ENCODE assay signal across 8 cellular contexts in the genomic region with DNA sequence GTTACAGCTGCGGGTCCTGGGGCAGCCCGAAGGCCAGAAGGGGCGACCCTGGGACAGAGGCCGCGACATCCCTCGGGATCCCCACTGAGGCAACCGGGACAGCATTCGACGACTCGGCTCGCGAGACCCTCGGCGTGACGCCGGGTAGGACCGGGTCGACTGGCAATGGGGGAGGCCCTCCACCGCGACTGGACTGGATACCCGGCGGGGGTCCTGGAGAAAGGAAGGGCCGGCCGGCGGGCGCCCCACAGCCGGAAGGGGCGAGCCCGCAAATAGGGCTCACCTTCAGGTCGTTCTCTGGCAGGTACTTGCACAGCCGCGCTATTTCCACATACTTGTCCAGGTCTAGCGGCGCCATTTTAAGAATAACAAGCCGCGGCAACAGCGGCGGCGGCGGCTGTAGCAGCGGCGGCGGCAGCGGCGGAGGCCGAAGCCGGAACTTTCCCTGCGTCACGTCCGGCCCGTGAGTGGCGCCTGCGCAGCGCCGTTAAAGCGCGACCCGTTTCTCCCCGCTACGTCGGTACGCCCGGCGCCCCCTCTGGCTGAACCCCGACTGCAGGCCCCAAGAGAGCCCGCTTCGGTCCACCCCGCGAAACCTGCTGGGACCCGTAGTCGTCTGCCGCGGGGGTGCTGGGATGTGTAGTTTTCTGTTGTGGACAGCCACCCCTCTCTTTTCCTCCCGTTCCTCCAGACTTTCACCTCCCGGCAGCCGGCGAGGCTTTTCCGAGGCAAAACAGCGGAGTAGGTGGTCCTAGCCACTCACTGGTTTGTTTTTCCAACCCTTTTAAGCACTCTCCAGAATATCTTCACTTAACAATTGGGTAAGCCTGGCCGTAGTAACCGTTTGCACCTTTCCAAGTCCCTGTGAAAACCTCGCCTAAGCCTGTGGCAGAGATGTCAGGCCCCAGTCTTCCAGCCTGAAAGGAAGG. TPM values are rescaled to one million over a fixed set of nuclear protein-coding genes. Genes with fewer than 3 reads are reported as not detected.
DNase-seq lines count a peak whose midpoint lies in the region; TF ChIP-seq lines count a peak whose summit lies in the region.

Gene PPP6C (minus strand): TSS at position 443 of the 929 bp plus-strand sequence. CDS start 85 bp downstream, at position 358.

- no peaks in the 10 kb centered on the region for H3K4me1 ChIP-seq in H9 (ENCODE audit: insufficient read depth, low read length)
- peaks cover 8% of the 10 kb centered on the region for H3K4me1 ChIP-seq in stomach smooth muscle (ENCODE audit: control insufficient read depth, insufficient read depth, low read length)

- H3K27ac ChIP-seq in H9 (ENCODE audit: insufficient read length, low read depth, low read length) (peak within 1 kb of the TSS; percentile 18), stomach smooth muscle (ENCODE audit: low read length) (peak within 1 kb of the TSS; percentile 94)

- no peaks in the 10 kb centered on the region for H4K20me1 ChIP-seq in H9 (ENCODE audit: control insufficient read depth, insufficient read depth, insufficient read length)

- H2BK5ac ChIP-seq in H9 (ENCODE audit: insufficient read length, low read length), result no peak within 1 kb of the TSS

- H3K4me3 Mint-ChIP-seq in H9 (peak within 1 kb of the TSS; percentile 93 to 97), neural crest cell (peak within 1 kb of the TSS; percentile 99)

- TF ChIP-seq CTCF in H9 (conservative IDR thresholded peaks at IDR 0.05) (peak; percentile 72), fibroblast of villous mesenchyme (IDR thresholded peaks at IDR 0.05; ENCODE audit: insufficient read depth, low read depth, low read length) (peak; percentile 55), neural crest cell (conservative IDR thresholded peaks at IDR 0.05) (peak; percentile 62)

- H3K36me3 Mint-ChIP-seq in H9 (ENCODE audit: insufficient read depth in 1 of 3, low read depth in 3 of 3) (peaks cover 0 to 2% (median 2%) of the 10 kb centered on the region in 3 experiments; a peak in 3 of 7 replicates), neural crest cell (ENCODE audit: low read depth) (no peaks in the 10 kb centered on the region)

- DNase-seq in G401 (ENCODE audit: low spot score), result peak; percentile 97
- peak; percentile 96 for DNase-seq in H9
- DNase-seq in M059J (ENCODE audit: low read depth), result peak; percentile 95
- DNase-seq in SHP77 treated with DMSO at 0.1 percent for 48 hours (lab: John Stamatoyannopoulos, UW), result peak; percentile 88
- DNase-seq in activated gamma-delta T cell (lab: John Stamatoyannopoulos, UW), result peak; percentile 96
- peak; percentile 97 for DNase-seq in fibroblast of villous mesenchyme (ENCODE audit: low read depth)
- peak; percentile 97 for DNase-seq in neural crest cell (ENCODE audit: low read depth, low spot score)

- H3T11ph ChIP-seq in H9 (ENCODE audit: low read length), result no peak within 1 kb of the TSS

- WGBS in H9 (ENCODE audit: extremely low coverage, insufficient read length, low lambda C conversion rate), result no CpG with 5 or more reads among the region's 82 CpGs

- no peak within 1 kb of the TSS for H2BK15ac ChIP-seq in H9 (ENCODE audit: low read depth, low read length)

- H3K14ac ChIP-seq in H9 (ENCODE audit: insufficient read depth, low read length), result peak within 1 kb of the TSS; percentile 85

- peaks cover 5 to 17% of the 10 kb centered on the region in 2 experiments for H3K4me1 Mint-ChIP-seq in H9
- H3K4me1 Mint-ChIP-seq in neural crest cell, result peaks cover 17% of the 10 kb centered on the region

- no peak within 1 kb of the TSS for H2BK120ac ChIP-seq in H9 (ENCODE audit: low read depth, low read length, poor library complexity, severe bottlenecking)

- H3K56ac ChIP-seq in H9 (ENCODE audit: insufficient read length, low read depth, low read length), result no peak within 1 kb of the TSS

- H3K27me3 ChIP-seq in H9 (ENCODE audit: insufficient read depth, low read length) (no peaks in the 10 kb centered on the region), stomach smooth muscle (ENCODE audit: control insufficient read depth in 1 of 2, insufficient read depth in 2 of 2, low read length in 2 of 2) (no peaks in the 10 kb centered on the region)

- no peaks in the 10 kb centered on the region for H3K9me3 Mint-ChIP-seq in H9
- no peaks in the 10 kb centered on the region for H3K9me3 Mint-ChIP-seq in neural crest cell

- H3K4ac ChIP-seq in H9 (ENCODE audit: low read depth, low read length), result no peak within 1 kb of the TSS

- no peak within 1 kb of the TSS for H2BK12ac ChIP-seq in H9 (ENCODE audit: insufficient read length, low read depth, low read length)

- H2BK20ac ChIP-seq in H9 (ENCODE audit: low read depth, low read length, poor library complexity, severe bottlenecking), result no peak within 1 kb of the TSS

- H3K79me1 ChIP-seq in H9 (ENCODE audit: insufficient read depth, low read depth, low read length, poor library complexity, severe bottlenecking), result no peaks in the 10 kb centered on the region

- H2AFZ ChIP-seq in H9 (ENCODE audit: low read length), result no peak within 1 kb of the TSS

- H3K27me3 Mint-ChIP-seq in H9 (ENCODE audit: low read depth) (no peaks in the 10 kb centered on the region), neural crest cell (ENCODE audit: low read depth) (no peaks in the 10 kb centered on the region)

- H2AK5ac ChIP-seq in H9 (ENCODE audit: insufficient read length, low read length), result no peak within 1 kb of the TSS

- peak within 1 kb of the TSS; percentile 86 for H3K4me2 ChIP-seq in H9 (ENCODE audit: insufficient read depth, insufficient read length, low read length)

- H3K9me3 ChIP-seq in H9 (ENCODE audit: control insufficient read depth, low read depth, low read length), result no peaks in the 10 kb centered on the region
- H3K9me3 ChIP-seq in stomach smooth muscle (ENCODE audit: control insufficient read depth in 2 of 2, low read length in 2 of 2), result no peaks in the 10 kb centered on the region

- H3K9ac ChIP-seq in H9 (ENCODE audit: extremely low read depth, insufficient read length, low read length) (peak within 1 kb of the TSS; percentile 90), stomach smooth muscle (ENCODE audit: low read length in 2 of 2) (peak within 1 kb of the TSS; percentile 91 to 94)

- no peak within 1 kb of the TSS for H4K5ac ChIP-seq in H9 (ENCODE audit: insufficient read length, low read depth, low read length)

- H4K91ac ChIP-seq in H9 (ENCODE audit: insufficient read length, low read depth, low read length), result no peak within 1 kb of the TSS

- peaks cover 16% of the 10 kb centered on the region; the same call in 1 of the 2 replicates for H3K79me2 ChIP-seq in H9 (ENCODE audit: insufficient read depth, low read length)

- peak within 1 kb of the TSS; percentile 87 for H3K18ac ChIP-seq in H9 (ENCODE audit: insufficient read length, low read depth, low read length)

- H3K23ac ChIP-seq in H9 (ENCODE audit: insufficient read length, low read depth, low read length), result no peak within 1 kb of the TSS

- H3K23me2 ChIP-seq in H9 (ENCODE audit: insufficient read length, low read depth, low read length, poor library complexity, severe bottlenecking), result peaks cover 8% of the 10 kb centered on the region

- H4K8ac ChIP-seq in H9 (replicated peaks; ENCODE audit: insufficient read length, low read depth, low read length), result no peak within 1 kb of the TSS

- H3K27ac Mint-ChIP-seq in H9, result peak within 1 kb of the TSS; percentile 93 to 97 (median 96)
- peak within 1 kb of the TSS; percentile 99 for H3K27ac Mint-ChIP-seq in neural crest cell (ENCODE audit: unreplicated experiment)

- H3K36me3 ChIP-seq in stomach smooth muscle (ENCODE audit: control insufficient read depth in 2 of 2, insufficient read depth in 2 of 2, low read length in 2 of 2), result no peaks in the 10 kb centered on the region

- in situ Hi-C loops in G401 (cut with HindIII; ENCODE audit: low sequenced_read_pairs), result no loop called here

- peak within 1 kb of the TSS; percentile 91 for H3K4me3 ChIP-seq in fibroblast of villous mesenchyme (ENCODE audit: low read depth, low read length)
- peak within 1 kb of the TSS; percentile 92 to 99 for H3K4me3 ChIP-seq in stomach smooth muscle (ENCODE audit: low read length in 2 of 2)

RNA-seq across cellular contexts. Expression of gene PPP6C, which starts in this region (rescaled TPM):
- 32.2 and 58.9 TPM in 2 replicates for total RNA-seq in G401 (2014; rRNA removed; shearing (Covaris generic))
- total RNA-seq in H9 (2021), result 48.0 and 53.3 TPM in 2 replicates
- 63.9 and 67.0 TPM in 2 replicates for total RNA-seq in M059J (2014; rRNA removed; shearing (Covaris generic))
- total RNA-seq in fibroblast of villous mesenchyme, result 27.4 and 43.2 TPM in 2 replicates
- total RNA-seq in neural crest cell, result 45.3 and 46.2 TPM in 2 replicates

Comparison
In these comparisons a context has a peak if more than half of its experiments do, and no peak if none do; other contexts are left out.
1. Peak in every context shown above with its lines: DNase-seq, H3K4me3 ChIP-seq and H3K27ac ChIP-seq.